In the genomic region with DNA sequence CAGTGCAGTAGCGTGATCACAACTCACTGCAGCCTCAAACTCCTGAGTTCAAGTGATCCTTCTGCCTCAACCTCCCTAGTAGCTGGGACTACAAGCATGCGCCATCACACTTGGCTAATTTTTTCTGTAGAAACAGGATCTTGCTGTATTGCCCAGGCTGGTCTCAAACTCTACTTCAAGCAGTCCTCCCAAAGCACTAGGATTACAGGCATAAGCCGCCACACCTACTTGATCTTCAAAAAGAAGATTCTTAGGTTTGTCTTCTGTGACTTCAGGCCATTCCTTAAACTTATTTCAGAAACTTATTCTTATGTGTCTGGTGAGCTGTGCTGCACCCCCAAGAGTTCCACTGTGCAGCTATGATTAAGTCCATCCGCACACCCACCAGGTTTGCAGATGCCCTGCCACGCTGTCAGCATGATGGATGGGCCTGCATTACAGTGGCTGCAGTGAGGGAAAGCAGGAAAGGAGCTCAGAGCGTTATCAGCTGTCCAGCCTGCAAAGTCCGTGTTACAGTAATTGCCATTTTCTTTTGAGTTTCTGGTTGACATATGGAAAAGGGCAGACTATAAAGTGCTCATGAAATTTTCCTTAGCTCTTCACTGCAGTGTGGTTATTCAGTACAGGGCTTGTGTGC, we compare ENCODE assay signal across 24 cellular contexts.
DNase-seq lines count a peak whose midpoint lies in the region; ATAC-seq, FAIRE-seq and TF ChIP-seq lines count a peak whose summit lies in the region.
"Had no signal": no experiment of that assay in that cellular context is flagged by ENCODE, and none has a peak within 500 bp of the region (broad histone marks: within the 10 kb centered on the region; RNA-seq: fewer than 3 reads in every experiment).

No MANE protein-coding gene starts in this region.

- H3K9me1 ChIP-seq in K562 (ENCODE audit: control insufficient read depth, insufficient read depth, low read length) = no peaks in the 10 kb centered on the region

- H3K4me3 ChIP-seq in BE2C (ENCODE audit: low read depth, low read length) = peak overlapping the region; percentile 41
- H3K4me3 ChIP-seq in K562 = no peak overlapping the region
- no peak overlapping the region for H3K4me3 ChIP-seq in mucosa of descending colon
- no peak overlapping the region for H3K4me3 ChIP-seq in neural progenitor cell
- H3K4me3 ChIP-seq: HAP-1, prostate gland, spleen had no signal

- FAIRE-seq in K562 (lab: Jason Lieb, UNC) = peak; percentile 58
- FAIRE-seq: GM12891 had no signal

- H4K20me1 ChIP-seq in K562 (replicated peaks; ENCODE audit: control insufficient read depth, insufficient read depth, low read length) (no peaks in the 10 kb centered on the region), neural progenitor cell (ENCODE audit: low read depth) (peaks cover 7% of the 10 kb centered on the region)

- H3K27ac Mint-ChIP-seq in T-cell = no peak overlapping the region
- H3K27ac Mint-ChIP-seq in neural progenitor cell = no peak overlapping the region
- H3K27ac Mint-ChIP-seq: naive thymus-derived CD8-positive, alpha-beta T cell; T-helper 17 cell had no signal

- no peak overlapping the region for H3K4me3 Mint-ChIP-seq in T-cell
- H3K4me3 Mint-ChIP-seq in neural progenitor cell = no peak overlapping the region
- H3K4me3 Mint-ChIP-seq: CD4-positive, CD25-positive, alpha-beta regulatory T cell; naive thymus-derived CD8-positive, alpha-beta T cell; T-helper 17 cell had no signal

- H3K27me3 ChIP-seq in BE2C = no peaks in the 10 kb centered on the region
- peaks cover 4 to 16% of the 10 kb centered on the region in 2 experiments; a peak in 3 of 5 replicates for H3K27me3 ChIP-seq in K562 (ENCODE audit: control insufficient read depth in 2 of 2, insufficient read depth in 2 of 2, low read length in 2 of 2)
- no peaks in the 10 kb centered on the region for H3K27me3 ChIP-seq in neural progenitor cell
- H3K27me3 ChIP-seq: spleen had no signal

- H3K4me2 ChIP-seq in K562 (ENCODE audit: insufficient read depth, low read length) (no peak overlapping the region), neural progenitor cell (no peak overlapping the region)

- H3K9me3 Mint-ChIP-seq in T-cell (no peaks in the 10 kb centered on the region), neural progenitor cell (no peaks in the 10 kb centered on the region)
- H3K9me3 Mint-ChIP-seq: CD4-positive, CD25-positive, alpha-beta regulatory T cell; naive thymus-derived CD8-positive, alpha-beta T cell had no signal

- H3K79me2 ChIP-seq in K562 (ENCODE audit: control insufficient read depth, insufficient read depth, low read length) (no peaks in the 10 kb centered on the region), neural progenitor cell (ENCODE audit: low read depth) (no peaks in the 10 kb centered on the region)

- H2AFZ ChIP-seq in K562 (ENCODE audit: low read depth, low read length) = no peak overlapping the region
- no peak overlapping the region for H2AFZ ChIP-seq in neural progenitor cell (replicated peaks)

- intact Hi-C loops in K562 (cut with micrococcal nuclease) = no loop called here
- intact Hi-C loops in mucosa of descending colon (cut with DNase I, micrococcal nuclease) = no loop called here

- CTCF ChIA-PET in K562 (lab: Yijun Ruan, JAX; ENCODE audit: low intra/inter-chr PET ratio) (no interaction called here), T-cell (lab: Charles Lee) (interaction anchor here in 1 of 2 donors (0.6 kb wide), 1 partner anchor 820 kb away, joined by 3 read pairs; no protein-coding TSS in a partner anchor)

- no peak for TF ChIP-seq EP300 in K562 (IDR thresholded peaks at IDR 0.05; ENCODE audit: low read length)

- H3K27me3 Mint-ChIP-seq in T-cell (peaks cover 8 to 19% of the 10 kb centered on the region in 2 donors), neural progenitor cell (ENCODE audit: insufficient read depth, low read depth) (no peaks in the 10 kb centered on the region)

- no peak for TF ChIP-seq RAD21 in K562 (CRISPR knock-in tag; conservative IDR thresholded peaks at IDR 0.05 in 1 of 2, IDR thresholded peaks at IDR 0.05 in 1 of 2)

- H3K36me3 ChIP-seq in BE2C (no peaks in the 10 kb centered on the region), K562 (ENCODE audit: control insufficient read depth, insufficient read depth, low read length) (no peaks in the 10 kb centered on the region), mucosa of descending colon (ENCODE audit: low read depth) (no peaks in the 10 kb centered on the region), neural progenitor cell (no peaks in the 10 kb centered on the region)
- H3K36me3 ChIP-seq: HAP-1, prostate gland, spleen had no signal

- no peak for TF ChIP-seq POLR2A in K562 (conservative IDR thresholded peaks at IDR 0.05)

- peaks cover 30% of the 10 kb centered on the region for H3K4me1 ChIP-seq in BE2C
- H3K4me1 ChIP-seq in K562 (replicated peaks in 1 of 2; ENCODE audit: control insufficient read depth in 2 of 2, insufficient read depth in 2 of 2, low read length in 2 of 2) = no peaks in the 10 kb centered on the region
- H3K4me1 ChIP-seq in mucosa of descending colon (ENCODE audit: low read depth) = peaks cover 7% of the 10 kb centered on the region
- H3K4me1 ChIP-seq in neural progenitor cell = peaks cover 5% of the 10 kb centered on the region
- H3K4me1 ChIP-seq: prostate gland, spleen had no signal

- H3K9me3 ChIP-seq in BE2C (no peaks in the 10 kb centered on the region), K562 (replicated peaks; ENCODE audit: control insufficient read depth, insufficient read depth, low read depth, low read length) (no peaks in the 10 kb centered on the region), mucosa of descending colon (no peaks in the 10 kb centered on the region), neural progenitor cell (ENCODE audit: low read depth) (no peaks in the 10 kb centered on the region)
- H3K9me3 ChIP-seq: HAP-1, prostate gland, spleen had no signal

- no TSS peak for BruUV-seq in K562 (replicated peaks; lab: Mats Ljungman, UMichigan)

- TF ChIP-seq CTCF in BE2C (IDR thresholded peaks at IDR 0.05; ENCODE audit: low read depth, low read length) (no peak), K562 (IDR thresholded peaks at IDR 0.05 in 2 of 3, conservative IDR thresholded peaks at IDR 0.05 in 1 of 3; ENCODE audit: insufficient read depth in 2 of 3, low read depth in 1 of 3, low read length in 3 of 3) (no peak), mucosa of descending colon (IDR thresholded peaks at IDR 0.05) (no peak), neural progenitor cell (IDR thresholded peaks at IDR 0.05) (no peak)

- no peaks in the 10 kb centered on the region for H3F3A ChIP-seq in neural progenitor cell (ENCODE audit: low read depth)

- peak; percentile 93 for DNase-seq in BE2C
- peak; percentile 65 for DNase-seq in NCI-H2227 (lab: John Stamatoyannopoulos, UW; ENCODE audit: unreplicated experiment)
- DNase-seq in K562 (ENCODE audit: extremely low read depth in 1 of 4, low spot score in 3 of 4) = peak in 2 of 4 experiments; percentile 15 to 32
- peak in 1 of 3 donors; percentile 41 for DNase-seq in mucosa of descending colon
- no peak for DNase-seq in HPDE6-E6E7 (ENCODE audit: extremely low spot score)
- no peak for DNase-seq in stimulated activated CD8-positive, alpha-beta memory T cell treated with anti-CD3 and anti-CD28 coated beads, Interleukin-4, amount 100 ng/mL, for 48 hours
- no peak for DNase-seq in T-cell
- no peak for DNase-seq in neural progenitor cell (ENCODE audit: low spot score)
- DNase-seq: activated CD4-positive, alpha-beta T cell treated with anti-CD3 and anti-CD28 coated beads, Interleukin-2, amount 50 U/mL, for 4 hours; amniotic stem cell; CD4-positive, CD25-positive, alpha-beta regulatory T cell; DMS53; effector CD8-positive, alpha-beta T cell; mammary epithelial cell; MM.1S; naive thymus-derived CD8-positive, alpha-beta T cell; NCI-H1930; NCI-H510A; spleen; T-helper 17 cell had no signal

- H3K9ac ChIP-seq in K562 (ENCODE audit: insufficient read depth in 1 of 2, low read depth in 2 of 2, low read length in 2 of 2) (no peak overlapping the region), neural progenitor cell (no peak overlapping the region)

- 6% methylated on average over 7 of the region's 7 CpGs for WGBS in K562 (ENCODE audit: insufficient coverage, low coverage, missing lambda C conversion rate)

- H3K27ac ChIP-seq in K562 (ENCODE audit: extremely low read depth, low read depth, low read length) (no peak overlapping the region), neural progenitor cell (no peak overlapping the region)
- H3K27ac ChIP-seq: prostate gland, spleen, VCaP had no signal

- H3K4me1 Mint-ChIP-seq in T-cell (no peaks in the 10 kb centered on the region), neural progenitor cell (no peaks in the 10 kb centered on the region)
- H3K4me1 Mint-ChIP-seq: CD4-positive, CD25-positive, alpha-beta regulatory T cell; naive thymus-derived CD8-positive, alpha-beta T cell; T-helper 17 cell had no signal

- H3K36me3 Mint-ChIP-seq in T-cell = no peaks in the 10 kb centered on the region
- no peaks in the 10 kb centered on the region for H3K36me3 Mint-ChIP-seq in neural progenitor cell
- H3K36me3 Mint-ChIP-seq: CD4-positive, CD25-positive, alpha-beta regulatory T cell; naive thymus-derived CD8-positive, alpha-beta T cell had no signal

- POLR2A ChIA-PET in K562 (lab: Yijun Ruan, JAX) (interaction anchor here (1.1 kb wide), 1 partner anchor 147 kb away, joined by 5 read pairs; the partner anchor contains the start of gene AASDH), T-cell (lab: Charles Lee) (no interaction called here)

- ATAC-seq in K562 (peak; percentile 79), mucosa of descending colon (peak; percentile 43), T-cell (replicated peaks in 1 of 4) (no peak)
- ATAC-seq: naive thymus-derived CD8-positive, alpha-beta T cell; T-helper 17 cell had no signal

- in situ Hi-C loops in K562 (cut with MboI) = no loop called here

TF ChIP-seq in K562, 482 proteins besides CTCF, POLR2A, EP300 and RAD21 (continues in another document):
- TF ChIP-seq SRSF9 (IDR thresholded peaks at IDR 0.05; ENCODE audit: borderline replicate concordance, low read depth, low read length) (no peak), ZNF778 (CRISPR knock-in tag; IDR thresholded peaks at IDR 0.05) (no peak), HIVEP1 (CRISPR knock-in tag; IDR thresholded peaks at IDR 0.05) (no peak), ILK (tag; IDR thresholded peaks at IDR 0.05; ENCODE audit: borderline replicate concordance, low read depth) (no peak)

Comparison
In these comparisons a context has a peak if more than half of its experiments do, and no peak if none do; other contexts are left out.
1. DNase-seq: peak in BE2C (single experiment) and NCI-H2227 (single experiment); none in HPDE6-E6E7 (single experiment), stimulated activated CD8-positive, alpha-beta memory T cell treated with anti-CD3 and anti-CD28 coated beads, Interleukin-4, amount 100 ng/mL, for 48 hours (single experiment), T-cell (0 of 34) and neural progenitor cell (single experiment).
2. ATAC-seq: peak in K562 (single experiment) and mucosa of descending colon (single experiment); none in T-cell (0 of 4).